Comparison of ENCODE assay signal across 8 cellular contexts in the genomic region with DNA sequence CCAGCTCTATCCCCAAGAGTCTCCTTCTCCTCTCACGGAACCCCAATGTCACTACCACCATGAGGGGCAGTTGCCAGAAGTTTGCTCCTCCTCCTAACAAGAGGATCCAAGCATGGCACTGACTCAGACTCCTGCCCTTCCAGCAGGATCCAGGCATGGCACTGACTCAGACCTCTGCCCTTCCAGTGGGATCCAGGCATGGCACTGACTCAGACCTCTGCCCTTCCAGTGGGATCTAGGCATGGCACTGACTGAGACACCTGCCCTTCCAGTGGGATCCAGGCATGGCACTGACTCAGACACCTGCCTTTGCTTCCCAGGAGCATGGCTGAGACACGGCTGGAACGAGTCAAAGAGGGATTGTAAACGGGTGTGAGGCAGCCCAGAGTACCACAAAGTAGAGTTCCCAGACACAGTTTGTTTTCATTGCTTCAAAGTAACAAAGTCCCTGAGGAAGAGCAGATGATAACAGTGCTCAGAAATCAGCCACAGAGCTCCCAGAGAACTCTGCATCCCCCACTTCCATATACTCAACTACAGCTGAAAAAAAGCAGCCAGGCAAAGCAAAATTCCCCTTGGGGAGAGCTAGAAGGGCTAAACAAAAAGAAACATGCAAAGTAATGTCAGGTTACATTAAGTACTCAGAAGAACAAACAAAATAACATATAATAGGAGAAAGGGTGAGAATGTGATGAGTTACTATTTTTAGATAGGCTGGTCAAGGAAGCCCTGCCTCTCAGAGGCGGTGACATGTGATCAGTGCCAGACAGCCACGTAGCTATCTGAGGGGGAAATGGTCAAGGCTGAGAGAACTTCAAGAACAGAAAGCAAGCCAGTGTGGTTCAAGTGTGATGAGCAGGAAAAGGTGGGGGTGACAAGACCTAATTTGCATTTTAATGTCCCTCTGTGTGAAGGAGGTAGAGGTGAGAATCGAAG.
DNase-seq lines count a peak whose midpoint lies in the region; ATAC-seq and TF ChIP-seq lines count a peak whose summit lies in the region.

No MANE protein-coding gene starts in this region.

- H3K79me2 ChIP-seq in OCI-LY1 (ENCODE audit: insufficient read depth, low read length) = peaks cover 34% of the 10 kb centered on the region

- peak overlapping the region; percentile 99 for H3K4me3 ChIP-seq in OCI-LY1 (ENCODE audit: low read depth, low read length, poor library complexity, severe bottlenecking)

- no peaks in the 10 kb centered on the region for H3K9me3 Mint-ChIP-seq in central memory CD8-positive, alpha-beta T cell

- H3K4me1 ChIP-seq in OCI-LY1 (ENCODE audit: insufficient read depth, low read length, severe bottlenecking) = peaks cover 35% of the 10 kb centered on the region

- H3K4me2 ChIP-seq in OCI-LY1 (ENCODE audit: low read length) = peak overlapping the region; percentile 88

- no peaks in the 10 kb centered on the region for H3F3A ChIP-seq in OCI-LY1 (ENCODE audit: insufficient read depth, low read length)

- no peaks in the 10 kb centered on the region for H4K20me1 ChIP-seq in OCI-LY1 (ENCODE audit: insufficient read depth, low read length)

- H3K27me3 ChIP-seq in OCI-LY1 (ENCODE audit: insufficient read depth, low read length) = no peaks in the 10 kb centered on the region

- DNase-seq in CD1c-positive myeloid dendritic cell (ENCODE audit: extremely low spot score) (peak; percentile 30), pons (ENCODE audit: low spot score) (peak; percentile 18), NCI-H748 (lab: John Stamatoyannopoulos, UW; ENCODE audit: unreplicated experiment) (no peak), SIG-M5 treated with dmso at 0.1 percent for 504 hours (lab: John Stamatoyannopoulos, UW; ENCODE audit: unreplicated experiment) (no peak)
- DNase-seq in central memory CD8-positive, alpha-beta T cell (ENCODE audit: low spot score in 2 of 2) = peak in 1 of 2 donors; percentile 69

- H3K36me3 Mint-ChIP-seq in central memory CD8-positive, alpha-beta T cell (ENCODE audit: insufficient read depth) = peaks cover 14% of the 10 kb centered on the region

- no peak for TF ChIP-seq CTCF in OCI-LY1 (IDR thresholded peaks at IDR 0.05; ENCODE audit: low read length)

- H3K27ac ChIP-seq in OCI-LY1 (ENCODE audit: low read depth, low read length, poor library complexity, severe bottlenecking) = peak overlapping the region; percentile 28

- H3K27ac Mint-ChIP-seq in central memory CD8-positive, alpha-beta T cell (ENCODE audit: low read depth) = peak overlapping the region; percentile 47

- peak overlapping the region; percentile 56 for H3K4me3 Mint-ChIP-seq in central memory CD8-positive, alpha-beta T cell

- ATAC-seq in GM18909 (IDR thresholded peaks at IDR 0.05; ENCODE audit: poor library complexity, unreplicated experiment) = peak; percentile 86
- peak; percentile 81 for ATAC-seq in HG03039 (IDR thresholded peaks at IDR 0.05; ENCODE audit: unreplicated experiment)
- ATAC-seq in central memory CD8-positive, alpha-beta T cell (replicated peaks; ENCODE audit: extremely low read depth, poor library complexity, severe bottlenecking) = peak; percentile 85

- no peaks in the 10 kb centered on the region for H3K9me3 ChIP-seq in OCI-LY1 (ENCODE audit: low read length)

- H2AFZ ChIP-seq in OCI-LY1 (ENCODE audit: low read length) = no peak overlapping the region

- no peak overlapping the region for H3K9ac ChIP-seq in OCI-LY1 (ENCODE audit: low read length)

- peaks cover 21% of the 10 kb centered on the region for H3K4me1 Mint-ChIP-seq in central memory CD8-positive, alpha-beta T cell

- H3K27me3 Mint-ChIP-seq in central memory CD8-positive, alpha-beta T cell = no peaks in the 10 kb centered on the region

- H3K36me3 ChIP-seq in OCI-LY1 (ENCODE audit: insufficient read depth, low read length) = peaks cover 50% of the 10 kb centered on the region

- H3K9me2 ChIP-seq in OCI-LY1 (ENCODE audit: low read depth, low read length) = no peaks in the 10 kb centered on the region

Comparison
In these comparisons a context has a peak if more than half of its experiments do, and no peak if none do; other contexts are left out.
1. DNase-seq: peak in CD1c-positive myeloid dendritic cell (single experiment) and pons (single experiment); none in NCI-H748 (single experiment) and SIG-M5 treated with dmso at 0.1 percent for 504 hours (single experiment).
2. Peak in every context shown above with its lines, with median percentiles within 50 percentile points of each other: ATAC-seq.